Comparison of ENCODE assay signal across 1 cellular context in the genomic region with DNA sequence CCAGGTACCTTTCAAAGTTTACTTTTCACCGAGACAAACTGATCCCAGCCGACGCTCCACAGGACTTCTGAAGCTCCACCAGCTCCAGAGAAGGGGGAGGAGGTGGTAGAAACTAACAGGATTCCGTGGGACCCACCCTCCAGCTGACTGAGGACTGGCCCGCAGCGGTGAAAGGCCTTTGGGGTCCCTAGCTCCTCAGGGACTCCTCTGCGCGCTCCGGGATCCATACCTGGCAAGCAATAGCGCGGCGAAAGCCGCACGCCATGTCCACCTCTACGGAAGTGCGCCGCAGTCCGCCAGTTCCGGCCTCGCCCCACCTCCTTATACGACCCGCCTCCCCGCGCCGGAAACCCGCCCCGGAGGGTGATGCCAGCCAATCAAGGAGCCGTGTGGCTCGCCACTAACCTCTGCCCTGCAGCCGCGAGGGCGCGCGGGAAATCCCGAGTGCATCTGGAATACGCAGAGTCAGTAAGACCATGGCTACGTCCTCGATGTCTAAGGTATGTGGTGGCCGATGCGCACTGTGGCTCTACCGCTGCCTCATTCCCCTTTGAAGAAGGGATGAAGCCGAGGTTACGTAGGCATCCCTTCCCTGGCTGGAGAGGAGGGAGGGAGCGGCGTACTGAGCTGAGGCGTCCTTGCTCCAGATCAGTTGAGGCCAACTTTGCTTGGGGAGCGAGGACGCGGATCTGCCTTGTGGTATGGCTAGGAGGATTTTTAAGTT.
TF ChIP-seq lines count a peak whose summit lies in the region.

A gene (plus strand): TSS at position 443 of the 724 bp plus-strand sequence. CDS start 34 bp downstream, at position 477.
A gene with protein sequence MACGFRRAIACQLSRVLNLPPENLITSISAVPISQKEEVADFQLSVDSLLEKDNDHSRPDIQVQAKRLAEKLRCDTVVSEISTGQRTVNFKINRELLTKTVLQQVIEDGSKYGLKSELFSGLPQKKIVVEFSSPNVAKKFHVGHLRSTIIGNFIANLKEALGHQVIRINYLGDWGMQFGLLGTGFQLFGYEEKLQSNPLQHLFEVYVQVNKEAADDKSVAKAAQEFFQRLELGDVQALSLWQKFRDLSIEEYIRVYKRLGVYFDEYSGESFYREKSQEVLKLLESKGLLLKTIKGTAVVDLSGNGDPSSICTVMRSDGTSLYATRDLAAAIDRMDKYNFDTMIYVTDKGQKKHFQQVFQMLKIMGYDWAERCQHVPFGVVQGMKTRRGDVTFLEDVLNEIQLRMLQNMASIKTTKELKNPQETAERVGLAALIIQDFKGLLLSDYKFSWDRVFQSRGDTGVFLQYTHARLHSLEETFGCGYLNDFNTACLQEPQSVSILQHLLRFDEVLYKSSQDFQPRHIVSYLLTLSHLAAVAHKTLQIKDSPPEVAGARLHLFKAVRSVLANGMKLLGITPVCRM (minus strand): TSS at position 295 of the 724 bp plus-strand sequence. CDS start 30 bp downstream, at position 265.

TF ChIP-seq in K562, 482 proteins besides CTCF, POLR2A, EP300 and RAD21 (continued from another document and continues in another):
- TF ChIP-seq, protein P1, sequence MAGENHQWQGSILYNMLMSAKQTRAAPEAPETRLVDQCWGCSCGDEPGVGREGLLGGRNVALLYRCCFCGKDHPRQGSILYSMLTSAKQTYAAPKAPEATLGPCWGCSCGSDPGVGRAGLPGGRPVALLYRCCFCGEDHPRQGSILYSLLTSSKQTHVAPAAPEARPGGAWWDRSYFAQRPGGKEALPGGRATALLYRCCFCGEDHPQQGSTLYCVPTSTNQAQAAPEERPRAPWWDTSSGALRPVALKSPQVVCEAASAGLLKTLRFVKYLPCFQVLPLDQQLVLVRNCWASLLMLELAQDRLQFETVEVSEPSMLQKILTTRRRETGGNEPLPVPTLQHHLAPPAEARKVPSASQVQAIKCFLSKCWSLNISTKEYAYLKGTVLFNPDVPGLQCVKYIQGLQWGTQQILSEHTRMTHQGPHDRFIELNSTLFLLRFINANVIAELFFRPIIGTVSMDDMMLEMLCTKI (IDR thresholded peaks at IDR 0.05; ENCODE audit: partially characterized antibody) = no peak
- TF ChIP-seq CBX5 (IDR thresholded peaks at IDR 0.05; ENCODE audit: borderline replicate concordance, low read depth) = 0 out of 2 replicates have a peak, but pooled peaks have one; percentile 13
- no peak for TF ChIP-seq KAT2B (IDR thresholded peaks at IDR 0.05; ENCODE audit: low read depth, low read length)
- TF ChIP-seq ZC3H4 (CRISPR knock-in tag; IDR thresholded peaks at IDR 0.05; ENCODE audit: borderline replicate concordance) = no peak
- TF ChIP-seq, protein P2, sequence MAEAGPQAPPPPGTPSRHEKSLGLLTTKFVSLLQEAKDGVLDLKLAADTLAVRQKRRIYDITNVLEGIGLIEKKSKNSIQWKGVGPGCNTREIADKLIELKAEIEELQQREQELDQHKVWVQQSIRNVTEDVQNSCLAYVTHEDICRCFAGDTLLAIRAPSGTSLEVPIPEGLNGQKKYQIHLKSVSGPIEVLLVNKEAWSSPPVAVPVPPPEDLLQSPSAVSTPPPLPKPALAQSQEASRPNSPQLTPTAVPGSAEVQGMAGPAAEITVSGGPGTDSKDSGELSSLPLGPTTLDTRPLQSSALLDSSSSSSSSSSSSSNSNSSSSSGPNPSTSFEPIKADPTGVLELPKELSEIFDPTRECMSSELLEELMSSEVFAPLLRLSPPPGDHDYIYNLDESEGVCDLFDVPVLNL (CRISPR knock-in tag; IDR thresholded peaks at IDR 0.05; ENCODE audit: low read depth) = peak; percentile 95
- TF ChIP-seq ZNF165 (CRISPR knock-in tag; IDR thresholded peaks at IDR 0.05; ENCODE audit: borderline replicate concordance) = no peak
- TF ChIP-seq ZBTB8A (IDR thresholded peaks at IDR 0.05; ENCODE audit: partially characterized antibody) = no peak
- TF ChIP-seq, protein P3, sequence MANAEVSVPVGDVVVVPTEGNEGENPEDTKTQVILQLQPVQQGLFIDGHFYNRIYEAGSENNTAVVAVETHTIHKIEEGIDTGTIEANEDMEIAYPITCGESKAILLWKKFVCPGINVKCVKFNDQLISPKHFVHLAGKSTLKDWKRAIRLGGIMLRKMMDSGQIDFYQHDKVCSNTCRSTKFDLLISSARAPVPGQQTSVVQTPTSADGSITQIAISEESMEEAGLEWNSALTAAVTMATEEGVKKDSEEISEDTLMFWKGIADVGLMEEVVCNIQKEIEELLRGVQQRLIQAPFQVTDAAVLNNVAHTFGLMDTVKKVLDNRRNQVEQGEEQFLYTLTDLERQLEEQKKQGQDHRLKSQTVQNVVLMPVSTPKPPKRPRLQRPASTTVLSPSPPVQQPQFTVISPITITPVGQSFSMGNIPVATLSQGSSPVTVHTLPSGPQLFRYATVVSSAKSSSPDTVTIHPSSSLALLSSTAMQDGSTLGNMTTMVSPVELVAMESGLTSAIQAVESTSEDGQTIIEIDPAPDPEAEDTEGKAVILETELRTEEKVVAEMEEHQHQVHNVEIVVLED (CRISPR knock-in tag; IDR thresholded peaks at IDR 0.05) = peak; percentile 47; the same call in 1 of the 2 replicates
- TF ChIP-seq, protein P4, sequence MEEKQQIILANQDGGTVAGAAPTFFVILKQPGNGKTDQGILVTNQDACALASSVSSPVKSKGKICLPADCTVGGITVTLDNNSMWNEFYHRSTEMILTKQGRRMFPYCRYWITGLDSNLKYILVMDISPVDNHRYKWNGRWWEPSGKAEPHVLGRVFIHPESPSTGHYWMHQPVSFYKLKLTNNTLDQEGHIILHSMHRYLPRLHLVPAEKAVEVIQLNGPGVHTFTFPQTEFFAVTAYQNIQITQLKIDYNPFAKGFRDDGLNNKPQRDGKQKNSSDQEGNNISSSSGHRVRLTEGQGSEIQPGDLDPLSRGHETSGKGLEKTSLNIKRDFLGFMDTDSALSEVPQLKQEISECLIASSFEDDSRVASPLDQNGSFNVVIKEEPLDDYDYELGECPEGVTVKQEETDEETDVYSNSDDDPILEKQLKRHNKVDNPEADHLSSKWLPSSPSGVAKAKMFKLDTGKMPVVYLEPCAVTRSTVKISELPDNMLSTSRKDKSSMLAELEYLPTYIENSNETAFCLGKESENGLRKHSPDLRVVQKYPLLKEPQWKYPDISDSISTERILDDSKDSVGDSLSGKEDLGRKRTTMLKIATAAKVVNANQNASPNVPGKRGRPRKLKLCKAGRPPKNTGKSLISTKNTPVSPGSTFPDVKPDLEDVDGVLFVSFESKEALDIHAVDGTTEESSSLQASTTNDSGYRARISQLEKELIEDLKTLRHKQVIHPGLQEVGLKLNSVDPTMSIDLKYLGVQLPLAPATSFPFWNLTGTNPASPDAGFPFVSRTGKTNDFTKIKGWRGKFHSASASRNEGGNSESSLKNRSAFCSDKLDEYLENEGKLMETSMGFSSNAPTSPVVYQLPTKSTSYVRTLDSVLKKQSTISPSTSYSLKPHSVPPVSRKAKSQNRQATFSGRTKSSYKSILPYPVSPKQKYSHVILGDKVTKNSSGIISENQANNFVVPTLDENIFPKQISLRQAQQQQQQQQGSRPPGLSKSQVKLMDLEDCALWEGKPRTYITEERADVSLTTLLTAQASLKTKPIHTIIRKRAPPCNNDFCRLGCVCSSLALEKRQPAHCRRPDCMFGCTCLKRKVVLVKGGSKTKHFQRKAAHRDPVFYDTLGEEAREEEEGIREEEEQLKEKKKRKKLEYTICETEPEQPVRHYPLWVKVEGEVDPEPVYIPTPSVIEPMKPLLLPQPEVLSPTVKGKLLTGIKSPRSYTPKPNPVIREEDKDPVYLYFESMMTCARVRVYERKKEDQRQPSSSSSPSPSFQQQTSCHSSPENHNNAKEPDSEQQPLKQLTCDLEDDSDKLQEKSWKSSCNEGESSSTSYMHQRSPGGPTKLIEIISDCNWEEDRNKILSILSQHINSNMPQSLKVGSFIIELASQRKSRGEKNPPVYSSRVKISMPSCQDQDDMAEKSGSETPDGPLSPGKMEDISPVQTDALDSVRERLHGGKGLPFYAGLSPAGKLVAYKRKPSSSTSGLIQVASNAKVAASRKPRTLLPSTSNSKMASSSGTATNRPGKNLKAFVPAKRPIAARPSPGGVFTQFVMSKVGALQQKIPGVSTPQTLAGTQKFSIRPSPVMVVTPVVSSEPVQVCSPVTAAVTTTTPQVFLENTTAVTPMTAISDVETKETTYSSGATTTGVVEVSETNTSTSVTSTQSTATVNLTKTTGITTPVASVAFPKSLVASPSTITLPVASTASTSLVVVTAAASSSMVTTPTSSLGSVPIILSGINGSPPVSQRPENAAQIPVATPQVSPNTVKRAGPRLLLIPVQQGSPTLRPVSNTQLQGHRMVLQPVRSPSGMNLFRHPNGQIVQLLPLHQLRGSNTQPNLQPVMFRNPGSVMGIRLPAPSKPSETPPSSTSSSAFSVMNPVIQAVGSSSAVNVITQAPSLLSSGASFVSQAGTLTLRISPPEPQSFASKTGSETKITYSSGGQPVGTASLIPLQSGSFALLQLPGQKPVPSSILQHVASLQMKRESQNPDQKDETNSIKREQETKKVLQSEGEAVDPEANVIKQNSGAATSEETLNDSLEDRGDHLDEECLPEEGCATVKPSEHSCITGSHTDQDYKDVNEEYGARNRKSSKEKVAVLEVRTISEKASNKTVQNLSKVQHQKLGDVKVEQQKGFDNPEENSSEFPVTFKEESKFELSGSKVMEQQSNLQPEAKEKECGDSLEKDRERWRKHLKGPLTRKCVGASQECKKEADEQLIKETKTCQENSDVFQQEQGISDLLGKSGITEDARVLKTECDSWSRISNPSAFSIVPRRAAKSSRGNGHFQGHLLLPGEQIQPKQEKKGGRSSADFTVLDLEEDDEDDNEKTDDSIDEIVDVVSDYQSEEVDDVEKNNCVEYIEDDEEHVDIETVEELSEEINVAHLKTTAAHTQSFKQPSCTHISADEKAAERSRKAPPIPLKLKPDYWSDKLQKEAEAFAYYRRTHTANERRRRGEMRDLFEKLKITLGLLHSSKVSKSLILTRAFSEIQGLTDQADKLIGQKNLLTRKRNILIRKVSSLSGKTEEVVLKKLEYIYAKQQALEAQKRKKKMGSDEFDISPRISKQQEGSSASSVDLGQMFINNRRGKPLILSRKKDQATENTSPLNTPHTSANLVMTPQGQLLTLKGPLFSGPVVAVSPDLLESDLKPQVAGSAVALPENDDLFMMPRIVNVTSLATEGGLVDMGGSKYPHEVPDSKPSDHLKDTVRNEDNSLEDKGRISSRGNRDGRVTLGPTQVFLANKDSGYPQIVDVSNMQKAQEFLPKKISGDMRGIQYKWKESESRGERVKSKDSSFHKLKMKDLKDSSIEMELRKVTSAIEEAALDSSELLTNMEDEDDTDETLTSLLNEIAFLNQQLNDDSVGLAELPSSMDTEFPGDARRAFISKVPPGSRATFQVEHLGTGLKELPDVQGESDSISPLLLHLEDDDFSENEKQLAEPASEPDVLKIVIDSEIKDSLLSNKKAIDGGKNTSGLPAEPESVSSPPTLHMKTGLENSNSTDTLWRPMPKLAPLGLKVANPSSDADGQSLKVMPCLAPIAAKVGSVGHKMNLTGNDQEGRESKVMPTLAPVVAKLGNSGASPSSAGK (IDR thresholded peaks at IDR 0.05) = peak; percentile 67
- TF ChIP-seq RBM15 (IDR thresholded peaks at IDR 0.05; ENCODE audit: insufficient read depth, low read length) = no peak
- TF ChIP-seq CC2D1A (IDR thresholded peaks at IDR 0.05) = no peak
- TF ChIP-seq CBFA2T3 (IDR thresholded peaks at IDR 0.05) = no peak
- no peak for TF ChIP-seq SLC30A9 (CRISPR knock-in tag; IDR thresholded peaks at IDR 0.05)
- TF ChIP-seq, protein P5, sequence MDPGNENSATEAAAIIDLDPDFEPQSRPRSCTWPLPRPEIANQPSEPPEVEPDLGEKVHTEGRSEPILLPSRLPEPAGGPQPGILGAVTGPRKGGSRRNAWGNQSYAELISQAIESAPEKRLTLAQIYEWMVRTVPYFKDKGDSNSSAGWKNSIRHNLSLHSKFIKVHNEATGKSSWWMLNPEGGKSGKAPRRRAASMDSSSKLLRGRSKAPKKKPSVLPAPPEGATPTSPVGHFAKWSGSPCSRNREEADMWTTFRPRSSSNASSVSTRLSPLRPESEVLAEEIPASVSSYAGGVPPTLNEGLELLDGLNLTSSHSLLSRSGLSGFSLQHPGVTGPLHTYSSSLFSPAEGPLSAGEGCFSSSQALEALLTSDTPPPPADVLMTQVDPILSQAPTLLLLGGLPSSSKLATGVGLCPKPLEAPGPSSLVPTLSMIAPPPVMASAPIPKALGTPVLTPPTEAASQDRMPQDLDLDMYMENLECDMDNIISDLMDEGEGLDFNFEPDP (CRISPR knock-in tag; IDR thresholded peaks at IDR 0.05) = no peak
- TF ChIP-seq, protein P6, sequence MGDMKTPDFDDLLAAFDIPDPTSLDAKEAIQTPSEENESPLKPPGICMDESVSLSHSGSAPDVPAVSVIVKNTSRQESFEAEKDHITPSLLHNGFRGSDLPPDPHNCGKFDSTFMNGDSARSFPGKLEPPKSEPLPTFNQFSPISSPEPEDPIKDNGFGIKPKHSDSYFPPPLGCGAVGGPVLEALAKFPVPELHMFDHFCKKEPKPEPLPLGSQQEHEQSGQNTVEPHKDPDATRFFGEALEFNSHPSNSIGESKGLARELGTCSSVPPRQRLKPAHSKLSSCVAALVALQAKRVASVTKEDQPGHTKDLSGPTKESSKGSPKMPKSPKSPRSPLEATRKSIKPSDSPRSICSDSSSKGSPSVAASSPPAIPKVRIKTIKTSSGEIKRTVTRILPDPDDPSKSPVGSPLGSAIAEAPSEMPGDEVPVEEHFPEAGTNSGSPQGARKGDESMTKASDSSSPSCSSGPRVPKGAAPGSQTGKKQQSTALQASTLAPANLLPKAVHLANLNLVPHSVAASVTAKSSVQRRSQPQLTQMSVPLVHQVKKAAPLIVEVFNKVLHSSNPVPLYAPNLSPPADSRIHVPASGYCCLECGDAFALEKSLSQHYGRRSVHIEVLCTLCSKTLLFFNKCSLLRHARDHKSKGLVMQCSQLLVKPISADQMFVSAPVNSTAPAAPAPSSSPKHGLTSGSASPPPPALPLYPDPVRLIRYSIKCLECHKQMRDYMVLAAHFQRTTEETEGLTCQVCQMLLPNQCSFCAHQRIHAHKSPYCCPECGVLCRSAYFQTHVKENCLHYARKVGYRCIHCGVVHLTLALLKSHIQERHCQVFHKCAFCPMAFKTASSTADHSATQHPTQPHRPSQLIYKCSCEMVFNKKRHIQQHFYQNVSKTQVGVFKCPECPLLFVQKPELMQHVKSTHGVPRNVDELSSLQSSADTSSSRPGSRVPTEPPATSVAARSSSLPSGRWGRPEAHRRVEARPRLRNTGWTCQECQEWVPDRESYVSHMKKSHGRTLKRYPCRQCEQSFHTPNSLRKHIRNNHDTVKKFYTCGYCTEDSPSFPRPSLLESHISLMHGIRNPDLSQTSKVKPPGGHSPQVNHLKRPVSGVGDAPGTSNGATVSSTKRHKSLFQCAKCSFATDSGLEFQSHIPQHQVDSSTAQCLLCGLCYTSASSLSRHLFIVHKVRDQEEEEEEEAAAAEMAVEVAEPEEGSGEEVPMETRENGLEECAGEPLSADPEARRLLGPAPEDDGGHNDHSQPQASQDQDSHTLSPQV (IDR thresholded peaks at IDR 0.05) = no peak
- no peak for TF ChIP-seq POLR3A (IDR thresholded peaks at IDR 0.05; ENCODE audit: borderline replicate concordance, extremely low read depth, insufficient read depth, insufficient read length)
- peak; percentile 82 for TF ChIP-seq RBBP5 (IDR thresholded peaks at IDR 0.05; ENCODE audit: borderline replicate concordance, insufficient read depth, low read length, poor library complexity, severe bottlenecking)
- TF ChIP-seq MCM2 (IDR thresholded peaks at IDR 0.05; ENCODE audit: low read depth) = no peak
- TF ChIP-seq, protein P7, sequence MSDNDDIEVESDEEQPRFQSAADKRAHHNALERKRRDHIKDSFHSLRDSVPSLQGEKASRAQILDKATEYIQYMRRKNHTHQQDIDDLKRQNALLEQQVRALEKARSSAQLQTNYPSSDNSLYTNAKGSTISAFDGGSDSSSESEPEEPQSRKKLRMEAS (CRISPR knock-in tag; IDR thresholded peaks at IDR 0.05) = peak; percentile 89
- TF ChIP-seq YBX1 (IDR thresholded peaks at IDR 0.05) = no peak
- TF ChIP-seq KLF6 (CRISPR knock-in tag; IDR thresholded peaks at IDR 0.05; ENCODE audit: borderline replicate concordance) = peak; percentile 67; the same call in 1 of the 2 replicates
- TF ChIP-seq ZNF12 (CRISPR knock-in tag; IDR thresholded peaks at IDR 0.05) = no peak
- no peak for TF ChIP-seq SMARCA5 (IDR thresholded peaks at IDR 0.05)
- TF ChIP-seq BMI1 (IDR thresholded peaks at IDR 0.05; ENCODE audit: low read length) = no peak
- TF ChIP-seq, protein P8, sequence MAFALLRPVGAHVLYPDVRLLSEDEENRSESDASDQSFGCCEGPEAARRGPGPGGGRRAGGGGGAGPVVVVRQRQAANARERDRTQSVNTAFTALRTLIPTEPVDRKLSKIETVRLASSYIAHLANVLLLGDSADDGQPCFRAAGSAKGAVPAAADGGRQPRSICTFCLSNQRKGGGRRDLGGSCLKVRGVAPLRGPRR (CRISPR knock-in tag; IDR thresholded peaks at IDR 0.05) = no peak
